Comparison of ENCODE assay signal across 21 cellular contexts in the genomic region with DNA sequence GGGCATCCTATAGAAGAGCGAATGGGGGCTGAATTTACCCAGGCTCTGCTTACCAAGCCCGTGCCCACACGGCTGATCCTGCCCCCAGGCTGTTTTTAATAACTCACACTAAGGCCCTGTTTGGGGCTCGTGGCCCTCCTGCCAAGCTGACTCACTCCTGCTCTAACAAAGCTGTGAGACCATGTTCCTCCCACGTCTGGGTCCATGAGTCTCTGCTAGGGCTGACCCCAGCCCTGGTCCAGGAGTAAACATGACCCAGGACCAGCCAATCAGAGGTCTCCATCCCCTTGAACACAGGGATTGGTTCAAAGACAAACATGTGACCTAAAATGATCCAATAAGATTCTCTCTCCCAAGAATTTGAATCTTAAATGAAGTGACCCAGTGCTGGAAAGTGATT. TPM values are rescaled to one million over a fixed set of nuclear protein-coding genes. Genes with fewer than 3 reads are reported as not detected.
DNase-seq lines count a peak whose midpoint lies in the region; ATAC-seq and TF ChIP-seq lines count a peak whose summit lies in the region.
"Had no signal": no experiment of that assay in that cellular context is flagged by ENCODE, and none has a peak within 500 bp of the region (broad histone marks: within the 10 kb centered on the region; RNA-seq: fewer than 3 reads in every experiment).

No MANE protein-coding gene starts in this region.

- DNase-seq in COLO829 (ENCODE audit: low spot score) (peak; percentile 10), H4 (ENCODE audit: low spot score) (peak; percentile 29), RPMI7951 (ENCODE audit: low read depth) (peak; percentile 67), iris pigment epithelial cell (ENCODE audit: low read depth) (peak; percentile 3), foreskin keratinocyte (no peak), NCI-H1436 (lab: John Stamatoyannopoulos, UW) (no peak)
- DNase-seq: BE2C; Caco-2; CD4-positive, CD25-positive, alpha-beta regulatory T cell; Kasumi-1; NCI-H1105; NCI-H1694; NCI-H2081 treated with DMSO at 0.1 percent for 48 hours; NCI-H510A; NCI-H774; SHP77 treated with DMSO at 0.1 percent for 48 hours had no signal

- H3K27ac ChIP-seq in foreskin keratinocyte: no peak overlapping the region

- H3K27me3 ChIP-seq in foreskin keratinocyte: no peaks in the 10 kb centered on the region
- H3K27me3 ChIP-seq: BE2C had no signal

- no peak for ATAC-seq in HG03457 (IDR thresholded peaks at IDR 0.05; ENCODE audit: unreplicated experiment)
- ATAC-seq in foreskin keratinocyte: no peak
- ATAC-seq: SK-N-SH treated with all-trans-retinoic acid at 6 μM for 48 hours had no signal

- no peak for TF ChIP-seq CTCF in foreskin keratinocyte (conservative IDR thresholded peaks at IDR 0.05)

- no peaks in the 10 kb centered on the region for H3K4me1 ChIP-seq in foreskin keratinocyte
- H3K4me1 ChIP-seq: BE2C, Caco-2 had no signal

RNA-seq across cellular contexts. Expression of gene C16orf82, which starts 57.1 kb away (rescaled TPM):
- 0.08 TPM in 1 of 2 replicates, not detected in the other for total RNA-seq in H4 (2014; rRNA removed; shearing (Covaris generic))
- total RNA-seq in RPMI7951 (2014; rRNA removed; shearing (Covaris generic)): not detected in 2 replicates
- not detected in 2 replicates for total RNA-seq in foreskin keratinocyte
- polyA plus RNA-seq in foreskin keratinocyte: not detected in 2 replicates
- total RNA-seq: Caco-2; CD4-positive, CD25-positive, alpha-beta regulatory T cell; HT-29; OCI-LY7 had no signal
- polyA plus RNA-seq: CD4-positive, CD25-positive, alpha-beta regulatory T cell; IgD-negative memory B cell had no signal

Comparison
In these comparisons a context has a peak if more than half of its experiments do, and no peak if none do; other contexts are left out.
1. DNase-seq: peak in COLO829 (single experiment), H4 (single experiment), RPMI7951 (single experiment) and iris pigment epithelial cell (single experiment); none in foreskin keratinocyte (0 of 2) and NCI-H1436 (single experiment).